ENCODE assay signal across 1 cellular context in genomic region chr10:87585565-87586514, GRCh38.
TF ChIP-seq lines count a peak whose summit lies in the region.

No MANE protein-coding gene starts in this region.

TF ChIP-seq in HCT116, 20 proteins besides CTCF, POLR2A, EP300 and RAD21 (continued from another document):
- TF ChIP-seq, protein P1, sequence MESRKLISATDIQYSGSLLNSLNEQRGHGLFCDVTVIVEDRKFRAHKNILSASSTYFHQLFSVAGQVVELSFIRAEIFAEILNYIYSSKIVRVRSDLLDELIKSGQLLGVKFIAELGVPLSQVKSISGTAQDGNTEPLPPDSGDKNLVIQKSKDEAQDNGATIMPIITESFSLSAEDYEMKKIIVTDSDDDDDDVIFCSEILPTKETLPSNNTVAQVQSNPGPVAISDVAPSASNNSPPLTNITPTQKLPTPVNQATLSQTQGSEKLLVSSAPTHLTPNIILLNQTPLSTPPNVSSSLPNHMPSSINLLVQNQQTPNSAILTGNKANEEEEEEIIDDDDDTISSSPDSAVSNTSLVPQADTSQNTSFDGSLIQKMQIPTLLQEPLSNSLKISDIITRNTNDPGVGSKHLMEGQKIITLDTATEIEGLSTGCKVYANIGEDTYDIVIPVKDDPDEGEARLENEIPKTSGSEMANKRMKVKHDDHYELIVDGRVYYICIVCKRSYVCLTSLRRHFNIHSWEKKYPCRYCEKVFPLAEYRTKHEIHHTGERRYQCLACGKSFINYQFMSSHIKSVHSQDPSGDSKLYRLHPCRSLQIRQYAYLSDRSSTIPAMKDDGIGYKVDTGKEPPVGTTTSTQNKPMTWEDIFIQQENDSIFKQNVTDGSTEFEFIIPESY (IDR thresholded peaks at IDR 0.05; ENCODE audit: extremely low read depth, insufficient replicate concordance, low read length): no peak
- TF ChIP-seq REST (IDR thresholded peaks at IDR 0.05; ENCODE audit: low read depth) (no peak), ZFX (IDR thresholded peaks at IDR 0.05) (no peak), TCF7L2 (IDR thresholded peaks at IDR 0.05; ENCODE audit: borderline replicate concordance, extremely low read depth, insufficient read depth, insufficient read length) (no peak), YY1 (IDR thresholded peaks at IDR 0.05; ENCODE audit: extremely low read depth, insufficient replicate concordance, low read depth, low read length) (no peak), CBX3 (IDR thresholded peaks at IDR 0.05; ENCODE audit: low read depth) (0 out of 2 replicates have a peak, but pooled peaks have one; percentile 43), ELF1 (IDR thresholded peaks at IDR 0.05; ENCODE audit: borderline replicate concordance, low read depth) (no peak), ATF3 (IDR thresholded peaks at IDR 0.05) (no peak), POLR2AphosphoS5 (IDR thresholded peaks at IDR 0.05; ENCODE audit: low read depth, low read length) (peak; percentile 27; the same call in 1 of the 2 replicates)
